Comparison of ENCODE assay signal across 17 cellular contexts in genomic region chr3:168186293-168186983, GRCh38.
"Had no signal": no experiment of that assay in that cellular context is flagged by ENCODE, and none has a peak within 500 bp of the region (broad histone marks: within the 10 kb centered on the region; RNA-seq: fewer than 3 reads in every experiment).

No MANE protein-coding gene starts in this region.

- H3K4me3 Mint-ChIP-seq: activated CD4-positive, alpha-beta T cell treated with anti-CD3 and anti-CD28 coated beads, Interleukin-2, amount 10 ng/mL, durations not matched to agents 24 days and 14 days; activated CD8-positive, alpha-beta T cell treated with anti-CD3 and anti-CD28 coated beads, Interleukin-2, amount 10 ng/mL, durations not matched to agents 7 days and 5 days; activated naive CD8-positive, alpha-beta T cell; activated T-cell treated with anti-CD3 and anti-CD28 coated beads, Interleukin-2, amount 50 U/mL, for 72 hours; immature natural killer cell; natural killer cell; stimulated activated effector memory CD8-positive, alpha-beta T cell treated with anti-CD3 and anti-CD28 coated beads, Interleukin-12 subunit alpha, Interleukin-12 subunit beta, amount 100 ng/mL, for 72 hours had no signal

- ATAC-seq: activated CD8-positive, alpha-beta T cell treated with anti-CD3 and anti-CD28 coated beads, Interleukin-2, amount 10 ng/mL, durations not matched to agents 7 days and 5 days; activated T-cell treated with anti-CD3 and anti-CD28 coated beads, Interleukin-2, amount 50 U/mL, for 72 hours; natural killer cell; stimulated activated effector memory CD8-positive, alpha-beta T cell treated with anti-CD3 and anti-CD28 coated beads, Interleukin-12 subunit alpha, Interleukin-12 subunit beta, amount 100 ng/mL, for 72 hours had no signal

- H3K4me3 ChIP-seq: thoracic aorta had no signal

- H3K36me3 Mint-ChIP-seq: activated naive CD8-positive, alpha-beta T cell; immature natural killer cell; natural killer cell; stimulated activated effector memory CD8-positive, alpha-beta T cell treated with anti-CD3 and anti-CD28 coated beads, Interleukin-12 subunit alpha, Interleukin-12 subunit beta, amount 100 ng/mL, for 72 hours had no signal

- H3K9me3 ChIP-seq: neutrophil, thoracic aorta had no signal

- H3K9me3 Mint-ChIP-seq: activated CD4-positive, alpha-beta T cell treated with anti-CD3 and anti-CD28 coated beads, Interleukin-2, amount 10 ng/mL, durations not matched to agents 24 days and 14 days; activated T-cell treated with anti-CD3 and anti-CD28 coated beads, Interleukin-2, amount 50 U/mL, for 72 hours; immature natural killer cell; natural killer cell; stimulated activated effector memory CD8-positive, alpha-beta T cell treated with anti-CD3 and anti-CD28 coated beads, Interleukin-12 subunit alpha, Interleukin-12 subunit beta, amount 100 ng/mL, for 72 hours had no signal

- H3K27ac Mint-ChIP-seq: activated CD4-positive, alpha-beta T cell treated with anti-CD3 and anti-CD28 coated beads, Interleukin-2, amount 10 ng/mL, durations not matched to agents 24 days and 14 days; activated CD8-positive, alpha-beta T cell treated with anti-CD3 and anti-CD28 coated beads, Interleukin-2, amount 10 ng/mL, durations not matched to agents 7 days and 5 days; activated naive CD8-positive, alpha-beta T cell; activated T-cell treated with anti-CD3 and anti-CD28 coated beads, Interleukin-2, amount 50 U/mL, for 72 hours; immature natural killer cell; natural killer cell; stimulated activated effector memory CD8-positive, alpha-beta T cell treated with anti-CD3 and anti-CD28 coated beads, Interleukin-12 subunit alpha, Interleukin-12 subunit beta, amount 100 ng/mL, for 72 hours had no signal

- H3K27me3 ChIP-seq: brain microvascular endothelial cell, neutrophil had no signal

- H3K36me3 ChIP-seq: brain microvascular endothelial cell, neutrophil, thoracic aorta had no signal

- H3K4me1 Mint-ChIP-seq: activated CD4-positive, alpha-beta T cell treated with anti-CD3 and anti-CD28 coated beads, Interleukin-2, amount 10 ng/mL, durations not matched to agents 24 days and 14 days; immature natural killer cell; natural killer cell; stimulated activated effector memory CD8-positive, alpha-beta T cell treated with anti-CD3 and anti-CD28 coated beads, Interleukin-12 subunit alpha, Interleukin-12 subunit beta, amount 100 ng/mL, for 72 hours had no signal

- H3K27ac ChIP-seq: brain microvascular endothelial cell, neutrophil, thoracic aorta had no signal

- DNase-seq: activated CD4-positive, alpha-beta T cell treated with anti-CD3 and anti-CD28 coated beads, Interleukin-2, amount 10 ng/mL, durations not matched to agents 24 days and 14 days; activated CD4-positive, CD25-positive, alpha-beta regulatory T cell; activated CD8-positive, alpha-beta memory T cell treated with anti-CD3 and anti-CD28 coated beads, Interleukin-2, amount 50 U/mL, for 4 hours; activated CD8-positive, alpha-beta T cell treated with anti-CD3 and anti-CD28 coated beads, Interleukin-2, amount 10 ng/mL, durations not matched to agents 7 days and 5 days; activated gamma-delta T cell; activated T-cell treated with anti-CD3 and anti-CD28 coated beads, Interleukin-2, amount 50 U/mL, for 72 hours; brain microvascular endothelial cell; cortex of kidney; effector CD4-positive, alpha-beta T cell; foreskin melanocyte; head of caudate nucleus; immature natural killer cell; natural killer cell had no signal
